ENCODE assay signal across 1 cellular context in the genomic region with DNA sequence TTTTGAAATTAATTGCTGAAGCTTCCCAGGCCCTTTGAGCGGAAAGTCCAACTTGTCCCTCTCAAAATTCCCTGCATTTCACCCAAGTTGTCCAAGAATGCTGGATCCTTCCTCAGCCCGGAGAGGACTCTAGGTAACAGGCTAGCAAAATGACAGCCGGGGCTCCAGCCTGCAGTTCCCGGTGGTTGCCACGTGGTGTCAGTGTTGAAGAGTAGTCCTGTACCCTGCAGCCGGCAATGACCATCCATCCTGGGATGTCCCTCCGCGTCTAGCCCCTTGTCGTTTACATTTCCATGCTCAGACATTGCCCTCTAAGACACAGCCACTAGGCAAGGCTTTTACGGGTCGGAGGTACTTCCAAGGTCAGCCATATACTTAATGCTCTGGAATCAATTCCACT.
TF ChIP-seq lines count a peak whose summit lies in the region.

No MANE protein-coding gene starts in this region.

TF ChIP-seq in IMR-90, 13 proteins besides CTCF, POLR2A, EP300 and RAD21:
- TF ChIP-seq, protein P1, sequence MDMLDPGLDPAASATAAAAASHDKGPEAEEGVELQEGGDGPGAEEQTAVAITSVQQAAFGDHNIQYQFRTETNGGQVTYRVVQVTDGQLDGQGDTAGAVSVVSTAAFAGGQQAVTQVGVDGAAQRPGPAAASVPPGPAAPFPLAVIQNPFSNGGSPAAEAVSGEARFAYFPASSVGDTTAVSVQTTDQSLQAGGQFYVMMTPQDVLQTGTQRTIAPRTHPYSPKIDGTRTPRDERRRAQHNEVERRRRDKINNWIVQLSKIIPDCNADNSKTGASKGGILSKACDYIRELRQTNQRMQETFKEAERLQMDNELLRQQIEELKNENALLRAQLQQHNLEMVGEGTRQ (IDR thresholded peaks at IDR 0.05; ENCODE audit: low read depth, low read length) = no peak
- TF ChIP-seq SMC3 (IDR thresholded peaks at IDR 0.05; ENCODE audit: low read depth, low read length) = peak; percentile 28; the same call in 1 of the 2 replicates
